Comparison of ENCODE assay signal across 22 cellular contexts in genomic region chr6:10610289-10610688, GRCh38.
A peak's percentile ranks its signal among the peaks of the same experiment; 100 is the strongest.
DNase-seq lines count a peak whose midpoint lies in the region; ATAC-seq, FAIRE-seq and TF ChIP-seq lines count a peak whose summit lies in the region.
"Had no signal": no experiment of that assay in that cellular context is flagged by ENCODE, and none has a peak within 500 bp of the region (broad histone marks: within the 10 kb centered on the region; RNA-seq: fewer than 3 reads in every experiment).

No MANE protein-coding gene starts in this region.

- H3K4me3 ChIP-seq in H1 (ENCODE audit: extremely low read depth in 1 of 4, insufficient read depth in 2 of 4, low read depth in 3 of 4, low read length in 4 of 4) (no peak overlapping the region), right cardiac atrium (ENCODE audit: low read length) (no peak overlapping the region), sigmoid colon (no peak overlapping the region)
- H3K4me3 ChIP-seq in naive thymus-derived CD4-positive, alpha-beta T cell (ENCODE audit: low read length), result no peak overlapping the region
- H3K4me3 ChIP-seq: HAP-1, lung, tibial nerve had no signal

- H3K79me2 ChIP-seq in H1 (ENCODE audit: control insufficient read depth in 1 of 2, insufficient read depth in 2 of 2, low read length in 2 of 2), result peaks cover 13 to 79% of the 10 kb centered on the region in 2 experiments
- H3K79me2 ChIP-seq: parathyroid adenoma had no signal

- peaks cover 3 to 12% of the 10 kb centered on the region in 2 experiments for H4K20me1 ChIP-seq in H1 (replicated peaks in 1 of 2; ENCODE audit: control insufficient read depth in 1 of 2, insufficient read depth in 2 of 2, low read length in 2 of 2)

- peaks cover 14% of the 10 kb centered on the region for H3K79me1 ChIP-seq in H1 (ENCODE audit: low read depth, low read length)

- H3K36me3 Mint-ChIP-seq in naive thymus-derived CD4-positive, alpha-beta T cell, result peaks cover 4 to 24% (median 14%) of the 10 kb centered on the region in 5 donors

- WGBS in H1 (ENCODE audit: extremely low coverage in 1 of 2, insufficient coverage in 1 of 2, insufficient read length in 1 of 2, insufficient replicate concordance in 2 of 2, low coverage in 1 of 2, low lambda C conversion rate in 2 of 2, missing lambda C conversion rate in 1 of 2), 2 experiments, result 89% methylated on average over 1 of the region's 1 CpG; no CpG with 5 or more reads in 1 of the 2 experiments
- WGBS in right cardiac atrium, result 43% methylated on average over 1 of the region's 1 CpG
- 77 to 87% methylated on average over 1 of the region's 1 CpG for WGBS in sigmoid colon, 2 donors

- H3K23ac ChIP-seq in H1 (ENCODE audit: insufficient read length), result peak overlapping the region; percentile 32

- peaks cover 0 to 10% (median 2%) of the 10 kb centered on the region in 4 experiments; a peak in 4 of 7 replicates for H3K4me1 ChIP-seq in H1 (replicated peaks in 1 of 4; ENCODE audit: control insufficient read depth in 3 of 4, insufficient read depth in 4 of 4, low read length in 3 of 4)
- no peaks in the 10 kb centered on the region for H3K4me1 ChIP-seq in right cardiac atrium (ENCODE audit: control insufficient read depth, insufficient read depth, low read length)
- peaks cover 0 to 56% (median 45%) of the 10 kb centered on the region in 4 donors for H3K4me1 ChIP-seq in sigmoid colon
- no peaks in the 10 kb centered on the region for H3K4me1 ChIP-seq in naive thymus-derived CD4-positive, alpha-beta T cell (ENCODE audit: control insufficient read depth in 2 of 2, insufficient read depth in 2 of 2, low read length in 2 of 2)
- H3K4me1 ChIP-seq: parathyroid adenoma, tibial nerve had no signal

- peak; percentile 35 for DNase-seq in EH (ENCODE audit: low read depth)
- no peak for DNase-seq in H1 (ENCODE audit: low read depth in 1 of 2, low spot score in 2 of 2)
- peak in 1 of 3 donors; percentile 46 for DNase-seq in right cardiac atrium
- DNase-seq in sigmoid colon, result peak; percentile 89
- DNase-seq in NCI-H2171 (lab: John Stamatoyannopoulos, UW), result no peak
- DNase-seq in KBM-7, result no peak
- no peak for DNase-seq in naive thymus-derived CD4-positive, alpha-beta T cell
- DNase-seq: activated CD8-positive, alpha-beta memory T cell treated with anti-CD3 and anti-CD28 coated beads, Interleukin-2, amount 50 U/mL, for 48 hours; activated gamma-delta T cell treated with Interleukin-2 at 50 U/mL for 16 hours; anterior cingulate cortex; naive B cell; NCI-H1048; NCI-H2081; NCI-H510A treated with DMSO at 0.1 percent for 48 hours had no signal

- POLR2A ChIA-PET in H1 (lab: Charles Lee; ENCODE audit: partially characterized antibody), result interaction anchor here (0.7 to 2.2 kb wide), 3 partner anchors 9 to 20 kb away, joined by 3 to 8 read pairs (median 5); no protein-coding TSS in a partner anchor
- POLR2A ChIA-PET in naive thymus-derived CD4-positive, alpha-beta T cell (lab: Charles Lee), result no interaction called here

- no peak overlapping the region for H4K8ac ChIP-seq in H1 (ENCODE audit: extremely low read depth, insufficient read depth, low read length)

- H3K36me3 ChIP-seq in H1 (ENCODE audit: control insufficient read depth in 2 of 4, insufficient read depth in 4 of 4, low read length in 3 of 4) (peaks cover 0 to 15% (median 2%) of the 10 kb centered on the region in 4 experiments; a peak in 3 of 8 replicates), sigmoid colon (no peaks in the 10 kb centered on the region)
- H3K36me3 ChIP-seq in naive thymus-derived CD4-positive, alpha-beta T cell (ENCODE audit: control insufficient read depth in 2 of 3, insufficient read depth in 3 of 3, low read length in 3 of 3), result no peaks in the 10 kb centered on the region
- H3K36me3 ChIP-seq: HAP-1, tibial nerve had no signal

- H2AFZ ChIP-seq in H1 (ENCODE audit: low read length), result no peak overlapping the region
- H2AFZ ChIP-seq: parathyroid adenoma had no signal

- TF ChIP-seq EP300 in H1 (IDR thresholded peaks at IDR 0.05; ENCODE audit: borderline replicate concordance in 1 of 2, low read depth in 2 of 2, low read length in 2 of 2), result no peak
- no peak for TF ChIP-seq EP300 in sigmoid colon (IDR thresholded peaks at IDR 0.05)

- H2BK120ac ChIP-seq in H1 (replicated peaks; ENCODE audit: low read depth, low read length), result no peak overlapping the region

- H4K91ac ChIP-seq in H1 (replicated peaks; ENCODE audit: insufficient read length, low read length), result no peak overlapping the region

- intact Hi-C loops in right cardiac atrium (cut with DNase I), result no loop called here
- intact Hi-C loops in sigmoid colon (cut with DNase I), result loop anchor here (5.0 kb wide), 2 partner anchors 53 to 98 kb away; no protein-coding TSS in a partner anchor
- intact Hi-C loops in naive thymus-derived CD4-positive, alpha-beta T cell (cut with micrococcal nuclease), result no loop called here

- H3K4me1 Mint-ChIP-seq in naive thymus-derived CD4-positive, alpha-beta T cell, result peaks cover 0 to 7% (median 0%) of the 10 kb centered on the region in 7 donors

- no peaks in the 10 kb centered on the region for H3K23me2 ChIP-seq in H1 (ENCODE audit: low read depth, low read length)

- H2BK12ac ChIP-seq in H1 (ENCODE audit: low read depth, low read length), result no peak overlapping the region

- H4K5ac ChIP-seq in H1 (ENCODE audit: insufficient read length, low read depth, low read length), result no peak overlapping the region

- H2AK5ac ChIP-seq in H1 (ENCODE audit: low read depth, low read length), result no peak overlapping the region

- H3K27ac Mint-ChIP-seq in naive thymus-derived CD4-positive, alpha-beta T cell, result no peak overlapping the region
- H3K27ac Mint-ChIP-seq: stimulated activated memory B cell treated with anti-CD40 and anti-IgM and Interleukin-4, amounts not matched to agents 10 μg/mL and 1 μg/mL and 100 μg/mL, for 72 hours had no signal

- H3K4me3 Mint-ChIP-seq in naive thymus-derived CD4-positive, alpha-beta T cell, result no peak overlapping the region
- H3K4me3 Mint-ChIP-seq: naive B cell; stimulated activated memory B cell treated with anti-CD40 and anti-IgM and Interleukin-4, amounts not matched to agents 10 μg/mL and 1 μg/mL and 100 μg/mL, for 72 hours had no signal

- no peaks in the 10 kb centered on the region for H3K27me3 ChIP-seq in H1 (replicated peaks in 1 of 4; ENCODE audit: control insufficient read depth in 3 of 4, extremely low read depth in 1 of 4, insufficient read depth in 3 of 4, low read length in 3 of 4)
- H3K27me3 ChIP-seq in right cardiac atrium (ENCODE audit: control insufficient read depth, insufficient read depth), result no peaks in the 10 kb centered on the region
- H3K27me3 ChIP-seq in sigmoid colon, result no peaks in the 10 kb centered on the region
- H3K27me3 ChIP-seq in naive thymus-derived CD4-positive, alpha-beta T cell (ENCODE audit: control insufficient read depth in 2 of 2, insufficient read depth in 2 of 2, low read length in 2 of 2), result no peaks in the 10 kb centered on the region
- H3K27me3 ChIP-seq: tibial nerve had no signal

- no peak overlapping the region for H3K4ac ChIP-seq in H1 (replicated peaks; ENCODE audit: insufficient read length, low read depth, low read length)

- H3K14ac ChIP-seq in H1 (ENCODE audit: insufficient read length), result no peak overlapping the region

- no peaks in the 10 kb centered on the region; a peak in 1 of 4 replicates for H3K9me3 ChIP-seq in H1 (ENCODE audit: insufficient read depth in 2 of 2, low read depth in 1 of 2, low read length in 1 of 2)
- H3K9me3 ChIP-seq in right cardiac atrium (ENCODE audit: control insufficient read depth, low read length), result no peaks in the 10 kb centered on the region
- H3K9me3 ChIP-seq in sigmoid colon, result no peaks in the 10 kb centered on the region
- no peaks in the 10 kb centered on the region for H3K9me3 ChIP-seq in naive thymus-derived CD4-positive, alpha-beta T cell (ENCODE audit: control insufficient read depth in 2 of 3, low read length in 3 of 3)
- H3K9me3 ChIP-seq: HAP-1 had no signal

- H3K18ac ChIP-seq in H1 (ENCODE audit: extremely low read depth, low read length), result no peak overlapping the region

- H2BK20ac ChIP-seq in H1 (ENCODE audit: low read length), result no peak overlapping the region

- H3K4me2 ChIP-seq in H1 (ENCODE audit: insufficient read depth in 1 of 2, low read depth in 2 of 2, low read length in 2 of 2), result no peak overlapping the region

- H3K9me3 Mint-ChIP-seq in naive thymus-derived CD4-positive, alpha-beta T cell, result peaks cover 1 to 19% (median 7%) of the 10 kb centered on the region in 11 donors
- H3K9me3 Mint-ChIP-seq: stimulated activated memory B cell treated with anti-CD40 and anti-IgM and Interleukin-4, amounts not matched to agents 10 μg/mL and 1 μg/mL and 100 μg/mL, for 72 hours had no signal

- CTCF ChIA-PET in H1 (lab: Charles Lee; ENCODE audit: partially characterized antibody), result interaction anchor here (0.6 to 0.8 kb wide), 4 partner anchors 12 to 146 kb away, joined by 3 read pairs; no protein-coding TSS in a partner anchor
- CTCF ChIA-PET in naive thymus-derived CD4-positive, alpha-beta T cell (lab: Charles Lee), result no interaction called here

- peak; percentile 32 to 59 for ATAC-seq in right cardiac atrium
- no peak for ATAC-seq in naive thymus-derived CD4-positive, alpha-beta T cell
- no peak for ATAC-seq in GM18511 (IDR thresholded peaks at IDR 0.05; ENCODE audit: unreplicated experiment)
- ATAC-seq: stimulated activated memory B cell treated with anti-CD40 and anti-IgM and Interleukin-4, amounts not matched to agents 10 μg/mL and 1 μg/mL and 100 μg/mL, for 72 hours had no signal

- no peak for TF ChIP-seq RAD21 in H1 (IDR thresholded peaks at IDR 0.05 in 1 of 2, conservative IDR thresholded peaks at IDR 0.05 in 1 of 2; ENCODE audit: low read depth in 2 of 2, low read length in 2 of 2)

- no peak overlapping the region for H3K9ac ChIP-seq in H1 (replicated peaks in 1 of 4; ENCODE audit: extremely low read depth in 1 of 4, low read depth in 3 of 4, low read length in 3 of 4)
- H3K9ac ChIP-seq: parathyroid adenoma had no signal

- H3K27me3 Mint-ChIP-seq in naive thymus-derived CD4-positive, alpha-beta T cell, result no peaks in the 10 kb centered on the region
- H3K27me3 Mint-ChIP-seq: naive B cell; stimulated activated memory B cell treated with anti-CD40 and anti-IgM and Interleukin-4, amounts not matched to agents 10 μg/mL and 1 μg/mL and 100 μg/mL, for 72 hours had no signal

- no peak overlapping the region for H3K27ac ChIP-seq in H1 (ENCODE audit: low read depth, low read length)
- peak overlapping the region; percentile 66 for H3K27ac ChIP-seq in right cardiac atrium (ENCODE audit: low read length)
- peak overlapping the region; percentile 57 to 80 (median 70) for H3K27ac ChIP-seq in sigmoid colon
- no peak overlapping the region for H3K27ac ChIP-seq in naive thymus-derived CD4-positive, alpha-beta T cell (ENCODE audit: low read depth, low read length)
- H3K27ac ChIP-seq: HL-60, parathyroid adenoma, tibial nerve had no signal

- TF ChIP-seq CTCF in H1 (IDR thresholded peaks at IDR 0.05; ENCODE audit: control extremely low read depth in 1 of 3, insufficient read depth in 1 of 3, low read depth in 1 of 3, low read length in 3 of 3) (no peak), sigmoid colon (IDR thresholded peaks at IDR 0.05) (no peak)

- H3K56ac ChIP-seq in H1 (replicated peaks; ENCODE audit: insufficient read length, low read depth, low read length), result no peak overlapping the region

- FAIRE-seq in H1 (lab: Jason Lieb, UNC), result no peak
- FAIRE-seq: endometrium had no signal

- in situ Hi-C loops in KBM-7 (cut with MboI; ENCODE audit: low pct_unique_long_range_greater_than_20kb, low sequenced_read_pairs), result no loop called here

- no peak overlapping the region for H2BK15ac ChIP-seq in H1 (ENCODE audit: low read length)

- H2BK5ac ChIP-seq in H1 (ENCODE audit: low read depth, low read length), result no peak overlapping the region

- no peak for TF ChIP-seq POLR2A in H1 (IDR thresholded peaks at IDR 0.05; ENCODE audit: control extremely low read depth in 1 of 2, low read depth in 2 of 2, low read length in 2 of 2)
- no peak for TF ChIP-seq POLR2A in sigmoid colon (IDR thresholded peaks at IDR 0.05)

Comparison
In these comparisons a context has a peak if more than half of its experiments do, and no peak if none do; other contexts are left out.
1. DNase-seq: peak in EH (single experiment) and sigmoid colon (single experiment); none in H1 (0 of 2), NCI-H2171 (single experiment), KBM-7 (single experiment) and naive thymus-derived CD4-positive, alpha-beta T cell (0 of 9).
2. H3K27ac ChIP-seq: peak in right cardiac atrium (single experiment) and sigmoid colon (4 of 4); none in H1 (single experiment) and naive thymus-derived CD4-positive, alpha-beta T cell (single experiment).
3. ATAC-seq: peak in right cardiac atrium (2 of 2); none in naive thymus-derived CD4-positive, alpha-beta T cell (single experiment) and GM18511 (single experiment).